In genomic region chr4:154594343-154594742, GRCh38 we compare ENCODE assay signal across 8 cellular contexts. TPM values are rescaled to one million over a fixed set of nuclear protein-coding genes. Genes with fewer than 3 reads are reported as not detected.
"Had no signal": no experiment of that assay in that cellular context is flagged by ENCODE, and none has a peak within 500 bp of the region (broad histone marks: within the 10 kb centered on the region; RNA-seq: fewer than 3 reads in every experiment).

No MANE protein-coding gene starts in this region.

RNA-seq across cellular contexts. Expression of gene FGA, which starts 3.8 kb away (rescaled TPM):
- total RNA-seq: MCF 10A, NCI-H460, OCI-LY7, PC-9, Right ventricle myocardium inferior, RPMI7951, SJCRH30, SK-MEL-5 had no signal

RNA-seq across cellular contexts. Expression of gene FGG, which starts 18.1 kb away (rescaled TPM):
- total RNA-seq: OCI-LY7, PC-9, Right ventricle myocardium inferior, RPMI7951, SJCRH30 had no signal

RNA-seq across cellular contexts. Expression of gene FGB, which starts 31.5 kb away (rescaled TPM):
- total RNA-seq: MCF 10A, OCI-LY7, PC-9, Right ventricle myocardium inferior, RPMI7951, SJCRH30, SK-MEL-5 had no signal
